In the genomic region with DNA sequence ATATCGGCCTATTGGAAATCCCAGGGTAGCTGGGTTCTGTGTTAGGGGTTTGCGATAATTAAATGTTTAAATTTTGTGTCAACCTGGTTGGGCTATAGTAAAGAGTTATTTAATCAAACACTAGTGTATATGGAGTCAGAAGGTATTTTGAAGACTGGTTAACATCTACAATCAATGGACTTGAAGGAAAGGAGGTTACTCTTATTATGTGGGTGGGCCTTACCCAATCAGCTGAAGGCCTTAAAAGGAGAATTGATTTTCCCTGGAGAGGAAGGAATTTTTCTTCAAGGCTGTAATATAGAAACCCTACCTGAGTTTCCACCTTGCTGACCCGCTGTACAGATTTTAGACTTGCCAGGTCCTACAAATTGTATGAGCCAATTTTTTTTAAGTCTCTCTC, we compare ENCODE assay signal across 32 cellular contexts.
A peak's percentile ranks its signal among the peaks of the same experiment; 100 is the strongest.
DNase-seq lines count a peak whose midpoint lies in the region; ATAC-seq, FAIRE-seq and TF ChIP-seq lines count a peak whose summit lies in the region.
"Had no signal": no experiment of that assay in that cellular context is flagged by ENCODE, and none has a peak within 500 bp of the region (broad histone marks: within the 10 kb centered on the region; RNA-seq: fewer than 3 reads in every experiment).

No MANE protein-coding gene starts in this region.

- H3K4me3 ChIP-seq in SK-N-SH (ENCODE audit: low read depth in 2 of 2, low read length in 1 of 2) (no peak overlapping the region), HEK293 (ENCODE audit: low read depth, low read length) (no peak overlapping the region), K562 (no peak overlapping the region)
- H3K4me3 ChIP-seq: A549; BLaER1; BLaER1 treated with 17β-estradiol and CSF1 and Interleukin-3, amounts not matched to agents 10 nM and 100 nM had no signal

- H3K9ac ChIP-seq in SK-N-SH (no peak overlapping the region), K562 (ENCODE audit: insufficient read depth in 1 of 2, low read depth in 2 of 2, low read length in 2 of 2) (no peak overlapping the region)
- H3K9ac ChIP-seq: BLaER1; BLaER1 treated with 17β-estradiol and CSF1 and Interleukin-3, amounts not matched to agents 10 nM and 100 nM had no signal

- TF ChIP-seq CTCF in SK-N-SH (IDR thresholded peaks at IDR 0.05) (no peak), HEK293 (tag by site-specific recombination; IDR thresholded peaks at IDR 0.05) (no peak), K562 (IDR thresholded peaks at IDR 0.05 in 2 of 3, conservative IDR thresholded peaks at IDR 0.05 in 1 of 3; ENCODE audit: insufficient read depth in 2 of 3, low read depth in 1 of 3, low read length in 3 of 3) (no peak)

- H3K79me2 ChIP-seq in SK-N-SH (ENCODE audit: insufficient read depth), result no peaks in the 10 kb centered on the region
- H3K79me2 ChIP-seq in K562 (ENCODE audit: control insufficient read depth, insufficient read depth, low read length), result no peaks in the 10 kb centered on the region

- H3K9me3 ChIP-seq in SK-N-SH, result no peaks in the 10 kb centered on the region
- H3K9me3 ChIP-seq in HEK293 (ENCODE audit: control insufficient read depth, insufficient read depth, low read depth, low read length), result no peaks in the 10 kb centered on the region
- H3K9me3 ChIP-seq in K562 (replicated peaks; ENCODE audit: control insufficient read depth, insufficient read depth, low read depth, low read length), result no peaks in the 10 kb centered on the region; the same call in 1 of the 2 replicates
- H3K9me3 ChIP-seq: Caco-2 had no signal

- H2AFZ ChIP-seq in SK-N-SH (ENCODE audit: low read depth), result no peak overlapping the region
- no peak overlapping the region for H2AFZ ChIP-seq in K562 (ENCODE audit: low read depth, low read length)

- TF ChIP-seq POLR2A in K562 (conservative IDR thresholded peaks at IDR 0.05), result no peak

- H3K4me2 ChIP-seq in SK-N-SH (no peak overlapping the region), K562 (ENCODE audit: insufficient read depth, low read length) (no peak overlapping the region)
- H3K4me2 ChIP-seq: A549; BLaER1; BLaER1 treated with 17β-estradiol and CSF1 and Interleukin-3, amounts not matched to agents 10 nM and 100 nM had no signal

- CTCF ChIA-PET in SK-N-SH (lab: Yijun Ruan, JAX) (no interaction called here), HEK293 (lab: Yijun Ruan, JAX) (no interaction called here), K562 (lab: Yijun Ruan, JAX; ENCODE audit: low intra/inter-chr PET ratio) (no interaction called here)

- H3K9me2 ChIP-seq in SK-N-SH, result no peaks in the 10 kb centered on the region

- 42% methylated on average over 3 of the region's 3 CpGs for WGBS in SK-N-SH (ENCODE audit: low lambda C conversion rate)
- WGBS in K562 (ENCODE audit: insufficient coverage, low coverage, missing lambda C conversion rate), result 2% methylated on average over 3 of the region's 3 CpGs

- intact Hi-C loops in K562 (cut with micrococcal nuclease), result no loop called here

- POLR2A ChIA-PET in SK-N-SH (lab: Yijun Ruan, JAX), result no interaction called here
- POLR2A ChIA-PET in HEK293 (lab: Yijun Ruan, JAX), result no interaction called here
- POLR2A ChIA-PET in K562 (lab: Yijun Ruan, JAX), result no interaction called here

- no peak for TF ChIP-seq RAD21 in SK-N-SH (IDR thresholded peaks at IDR 0.05; ENCODE audit: low read length)
- no peak for TF ChIP-seq RAD21 in K562 (CRISPR knock-in tag; conservative IDR thresholded peaks at IDR 0.05 in 1 of 2, IDR thresholded peaks at IDR 0.05 in 1 of 2)

- H3K9me1 ChIP-seq in K562 (ENCODE audit: control insufficient read depth, insufficient read depth, low read length), result no peaks in the 10 kb centered on the region

- TF ChIP-seq EP300 in SK-N-SH (IDR thresholded peaks at IDR 0.05; ENCODE audit: borderline replicate concordance in 1 of 2, low read depth in 1 of 2, low read length in 1 of 2), result no peak
- TF ChIP-seq EP300 in K562 (IDR thresholded peaks at IDR 0.05; ENCODE audit: low read length), result no peak

- no peaks in the 10 kb centered on the region for H3K27me3 ChIP-seq in SK-N-SH (ENCODE audit: insufficient read depth)
- no peaks in the 10 kb centered on the region for H3K27me3 ChIP-seq in K562 (ENCODE audit: control insufficient read depth in 2 of 2, insufficient read depth in 2 of 2, low read length in 2 of 2)
- H3K27me3 ChIP-seq: BE2C; BLaER1; BLaER1 treated with 17β-estradiol and CSF1 and Interleukin-3, amounts not matched to agents 10 nM and 100 nM had no signal

- no peak overlapping the region for H3K27ac ChIP-seq in SK-N-SH (ENCODE audit: low read depth in 2 of 2, low read length in 1 of 2)
- H3K27ac ChIP-seq in HEK293 (ENCODE audit: extremely low read depth, low read depth, low read length), result no peak overlapping the region
- no peak overlapping the region for H3K27ac ChIP-seq in K562 (ENCODE audit: extremely low read depth, low read depth, low read length)
- H3K27ac ChIP-seq: 22Rv1; A549; BLaER1; BLaER1 treated with 17β-estradiol and CSF1 and Interleukin-3, amounts not matched to agents 10 nM and 100 nM; C4-2B had no signal

- BruUV-seq in K562 (replicated peaks; lab: Mats Ljungman, UMichigan), result no TSS peak

- H3K4me1 ChIP-seq in SK-N-SH (ENCODE audit: control insufficient read depth in 1 of 2, insufficient read depth in 2 of 2, low read depth in 1 of 2, low read length in 1 of 2) (no peaks in the 10 kb centered on the region), HEK293 (ENCODE audit: control insufficient read depth, insufficient read depth, low read length) (no peaks in the 10 kb centered on the region), K562 (replicated peaks in 1 of 2; ENCODE audit: control insufficient read depth in 2 of 2, insufficient read depth in 2 of 2, low read length in 2 of 2) (no peaks in the 10 kb centered on the region)
- H3K4me1 ChIP-seq: A549, BE2C, Caco-2 had no signal

- no peak for ATAC-seq in SK-N-SH treated with all-trans-retinoic acid at 6 μM for 48 hours
- ATAC-seq in K562, result no peak
- ATAC-seq in GM18502 (IDR thresholded peaks at IDR 0.05; ENCODE audit: poor library complexity, unreplicated experiment), result no peak
- ATAC-seq: A549; CD8-positive, alpha-beta T cell had no signal

- DNase-seq in SK-N-SH (no peak), K562 (ENCODE audit: extremely low read depth in 1 of 4, low spot score in 3 of 4) (no peak), DMS79 (lab: John Stamatoyannopoulos, UW) (no peak)
- DNase-seq: 8988T; ACHN; AML-193; BE2C; C1 segment of cervical spinal cord; Caco-2; Calu3; CD4-positive, alpha-beta memory T cell; CD4-positive, alpha-beta T cell; CD4-positive, CD25-positive, alpha-beta regulatory T cell; CD8-positive, alpha-beta memory T cell; CD8-positive, alpha-beta T cell; COR-L47; DMS 273 treated with DMSO at 0.1 percent for 48 hours; DMS153; DMS53; DMS79 treated with DMSO at 0.1 percent for 48 hours; DND-41; EL had no signal

- H4K20me1 ChIP-seq in SK-N-SH (ENCODE audit: insufficient read depth), result no peaks in the 10 kb centered on the region
- H4K20me1 ChIP-seq in K562 (replicated peaks; ENCODE audit: control insufficient read depth, insufficient read depth, low read length), result no peaks in the 10 kb centered on the region
- H4K20me1 ChIP-seq: BLaER1; BLaER1 treated with 17β-estradiol and CSF1 and Interleukin-3, amounts not matched to agents 10 nM and 100 nM had no signal

- FAIRE-seq in K562 (lab: Jason Lieb, UNC), result no peak
- FAIRE-seq: A204.1, A549, D721Med had no signal

- in situ Hi-C loops in K562 (cut with MboI), result no loop called here

- no peaks in the 10 kb centered on the region for H3F3A ChIP-seq in SK-N-SH (replicated peaks; ENCODE audit: insufficient read depth)

- no peaks in the 10 kb centered on the region for H3K36me3 ChIP-seq in SK-N-SH (replicated peaks in 1 of 2; ENCODE audit: control insufficient read depth in 1 of 2, insufficient read depth in 2 of 2, low read length in 1 of 2)
- no peaks in the 10 kb centered on the region for H3K36me3 ChIP-seq in HEK293 (ENCODE audit: control insufficient read depth in 2 of 2, insufficient read depth in 1 of 2, low read length in 2 of 2)
- no peaks in the 10 kb centered on the region for H3K36me3 ChIP-seq in K562 (ENCODE audit: control insufficient read depth, insufficient read depth, low read length)
- H3K36me3 ChIP-seq: BE2C; BLaER1; BLaER1 treated with 17β-estradiol and CSF1 and Interleukin-3, amounts not matched to agents 10 nM and 100 nM had no signal

TF ChIP-seq in SK-N-SH treated with all-trans-retinoic acid at 6 μM for 48 hours, 23 proteins besides CTCF, POLR2A, EP300 and RAD21:
- TF ChIP-seq TCF4 (CRISPR knock-in tag; IDR thresholded peaks at IDR 0.05; ENCODE audit: borderline replicate concordance) (no peak), ZNF70 (CRISPR knock-in tag; IDR thresholded peaks at IDR 0.05) (peak; percentile 64)
TF ChIP-seq in SK-N-SH treated with all-trans-retinoic acid at 6 μM for 48 hours: peak in this region for 1.

TF ChIP-seq in SK-N-SH, 30 proteins besides CTCF, POLR2A, EP300 and RAD21 (continues in another document):
- no peak for TF ChIP-seq POLR2AphosphoS5 (IDR thresholded peaks at IDR 0.05; ENCODE audit: low read depth, low read length)
- TF ChIP-seq FOXM1 (IDR thresholded peaks at IDR 0.05; ENCODE audit: low read depth), result no peak

TF ChIP-seq in HEK293, 187 proteins besides CTCF, POLR2A, EP300 and RAD21:
- peak; percentile 56; the same call in 1 of the 2 replicates for TF ChIP-seq ZNF10 (tag by site-specific recombination; IDR thresholded peaks at IDR 0.05)
- TF ChIP-seq ZNF366 (tag by site-specific recombination; conservative IDR thresholded peaks at IDR 0.05), result no peak
- TF ChIP-seq KLF1 (tag by site-specific recombination; IDR thresholded peaks at IDR 0.05), result no peak

TF ChIP-seq in K562, 482 proteins besides CTCF, POLR2A, EP300 and RAD21:
- TF ChIP-seq ELF2 (CRISPR knock-in tag; IDR thresholded peaks at IDR 0.05) (no peak), ZNF134 (CRISPR knock-in tag; conservative IDR thresholded peaks at IDR 0.05) (peak; percentile 83), ZNF764 (CRISPR knock-in tag; IDR thresholded peaks at IDR 0.05; ENCODE audit: low read depth) (no peak)
TF ChIP-seq in K562: peak in this region for 1.
